Comparison of ENCODE assay signal across 8 cellular contexts in genomic region chr11:119167933-119168332, GRCh38. TPM values are rescaled to one million over a fixed set of nuclear protein-coding genes. Genes with fewer than 3 reads are reported as not detected.
DNase-seq lines count a peak whose midpoint lies in the region; ATAC-seq, FAIRE-seq and TF ChIP-seq lines count a peak whose summit lies in the region.

No MANE protein-coding gene starts in this region.

- no peaks in the 10 kb centered on the region for H3K79me2 ChIP-seq in smooth muscle cell (ENCODE audit: low read depth)

- H4K20me1 ChIP-seq in smooth muscle cell (ENCODE audit: low read depth), result no peaks in the 10 kb centered on the region

- intact Hi-C loops in activated CD4-positive, alpha-beta memory T cell treated with anti-CD3 and anti-CD28 coated beads for 36 hours (cut with micrococcal nuclease), result loop anchor here (5.0 kb wide), 2 partner anchors 66 to 154 kb away; partner anchors contain the start of gene DPAGT1

- DNase-seq in T-helper 1 cell, result no peak
- DNase-seq in activated CD4-positive, alpha-beta memory T cell treated with anti-CD3 and anti-CD28 coated beads for 36 hours, result no peak
- peak; percentile 30 for DNase-seq in fibroblast of mammary gland (ENCODE audit: low read depth)
- no peak for DNase-seq in smooth muscle cell (lab: John Stamatoyannopoulos, UW; ENCODE audit: unreplicated experiment)
- DNase-seq in H4 (ENCODE audit: low spot score), result no peak
- no peak for DNase-seq in GM12891 (ENCODE audit: insufficient read length, low spot score)

- CTCF ChIA-PET in activated CD4-positive, alpha-beta memory T cell treated with anti-CD3 and anti-CD28 coated beads for 36 hours (lab: Charles Lee), result interaction anchor here (1.0 kb wide), 1 partner anchor 155 kb away, joined by 3 read pairs; no protein-coding TSS in a partner anchor

- TF ChIP-seq CTCF in fibroblast of mammary gland (conservative IDR thresholded peaks at IDR 0.05; ENCODE audit: control insufficient read depth, insufficient read depth, low read depth, low read length) (no peak), smooth muscle cell (IDR thresholded peaks at IDR 0.05; ENCODE audit: borderline replicate concordance, insufficient read depth, poor library complexity, severe bottlenecking) (no peak)

- H2AFZ ChIP-seq in smooth muscle cell (ENCODE audit: low read depth), result no peak overlapping the region

- TF ChIP-seq POLR2A in GM12891 (IDR thresholded peaks at IDR 0.05; ENCODE audit: low read depth, low read length), result no peak

- H3K27me3 Mint-ChIP-seq in T-helper 1 cell treated with Interleukin-12 subunit alpha and Interleukin-12 subunit beta and Interleukin-4 antibody, amounts not matched to agents 30 μg/mL and 1 μg/mL, for 36 hours (ENCODE audit: low read depth), result no peaks in the 10 kb centered on the region
- no peaks in the 10 kb centered on the region for H3K27me3 Mint-ChIP-seq in activated CD4-positive, alpha-beta memory T cell treated with anti-CD3 and anti-CD28 coated beads for 36 hours

- WGBS in smooth muscle cell (ENCODE audit: low lambda C conversion rate), result 74% methylated on average over 6 of the region's 6 CpGs

- H3K27ac Mint-ChIP-seq in T-helper 1 cell treated with Interleukin-12 subunit alpha and Interleukin-12 subunit beta and Interleukin-4 antibody, amounts not matched to agents 30 μg/mL and 1 μg/mL, for 36 hours, result peak overlapping the region; percentile 80
- H3K27ac Mint-ChIP-seq in activated CD4-positive, alpha-beta memory T cell treated with anti-CD3 and anti-CD28 coated beads for 36 hours, result peak overlapping the region; percentile 23

- H3K9me3 Mint-ChIP-seq in T-helper 1 cell treated with Interleukin-12 subunit alpha and Interleukin-12 subunit beta and Interleukin-4 antibody, amounts not matched to agents 30 μg/mL and 1 μg/mL, for 36 hours, result no peaks in the 10 kb centered on the region
- H3K9me3 Mint-ChIP-seq in activated CD4-positive, alpha-beta memory T cell treated with anti-CD3 and anti-CD28 coated beads for 36 hours, result no peaks in the 10 kb centered on the region

- FAIRE-seq in GM12891 (lab: Jason Lieb, UNC), result no peak

- no peak for ATAC-seq in GM21447 (IDR thresholded peaks at IDR 0.05; ENCODE audit: unreplicated experiment)

- no peaks in the 10 kb centered on the region for H3F3A ChIP-seq in smooth muscle cell (ENCODE audit: low read depth)

- no peaks in the 10 kb centered on the region for H3K9me3 ChIP-seq in smooth muscle cell (replicated peaks; ENCODE audit: low read depth)

- no peaks in the 10 kb centered on the region for H3K36me3 ChIP-seq in smooth muscle cell (ENCODE audit: low read depth)

- peak overlapping the region; percentile 72 for H3K4me3 Mint-ChIP-seq in T-helper 1 cell treated with Interleukin-12 subunit alpha and Interleukin-12 subunit beta and Interleukin-4 antibody, amounts not matched to agents 30 μg/mL and 1 μg/mL, for 36 hours
- peak overlapping the region; percentile 89 for H3K4me3 Mint-ChIP-seq in activated CD4-positive, alpha-beta memory T cell treated with anti-CD3 and anti-CD28 coated beads for 36 hours

- H3K4me2 ChIP-seq in smooth muscle cell, result peak overlapping the region; percentile 76

- peaks cover 16% of the 10 kb centered on the region for H3K4me1 Mint-ChIP-seq in T-helper 1 cell treated with Interleukin-12 subunit alpha and Interleukin-12 subunit beta and Interleukin-4 antibody, amounts not matched to agents 30 μg/mL and 1 μg/mL, for 36 hours (ENCODE audit: low read depth)
- H3K4me1 Mint-ChIP-seq in activated CD4-positive, alpha-beta memory T cell treated with anti-CD3 and anti-CD28 coated beads for 36 hours (ENCODE audit: low read depth), result peaks cover 11% of the 10 kb centered on the region

- H3K27ac ChIP-seq in smooth muscle cell (ENCODE audit: low read depth), result peak overlapping the region; percentile 52

- no peaks in the 10 kb centered on the region for H3K36me3 Mint-ChIP-seq in T-helper 1 cell treated with Interleukin-12 subunit alpha and Interleukin-12 subunit beta and Interleukin-4 antibody, amounts not matched to agents 30 μg/mL and 1 μg/mL, for 36 hours (ENCODE audit: low read depth)
- H3K36me3 Mint-ChIP-seq in activated CD4-positive, alpha-beta memory T cell treated with anti-CD3 and anti-CD28 coated beads for 36 hours, result no peaks in the 10 kb centered on the region

- no peak overlapping the region for H3K9ac ChIP-seq in smooth muscle cell (ENCODE audit: low read depth)

- H3K4me3 ChIP-seq in fibroblast of mammary gland (ENCODE audit: control insufficient read depth, low read depth, low read length) (no peak overlapping the region), smooth muscle cell (no peak overlapping the region)

- H3K27me3 ChIP-seq in smooth muscle cell (ENCODE audit: low read depth), result no peaks in the 10 kb centered on the region

- H3K4me1 ChIP-seq in smooth muscle cell (ENCODE audit: low read depth), result no peaks in the 10 kb centered on the region

- POLR2A ChIA-PET in activated CD4-positive, alpha-beta memory T cell treated with anti-CD3 and anti-CD28 coated beads for 36 hours (lab: Charles Lee), result no interaction called here

TF ChIP-seq in GM12891, 5 proteins besides CTCF, POLR2A, EP300 and RAD21:
- TF ChIP-seq POLR2AphosphoS5 (IDR thresholded peaks at IDR 0.05; ENCODE audit: low read depth, low read length) (no peak), SPI1 (IDR thresholded peaks at IDR 0.05; ENCODE audit: low read depth, low read length) (no peak), POU2F2 (IDR thresholded peaks at IDR 0.05; ENCODE audit: low read depth, low read length) (no peak), PAX5 (IDR thresholded peaks at IDR 0.05; ENCODE audit: insufficient read depth, low read length, severe bottlenecking) (no peak), TAF1 (IDR thresholded peaks at IDR 0.05; ENCODE audit: low read depth, low read length) (no peak)

RNA-seq across cellular contexts. Expression of gene NLRX1, which starts 0.6 kb away (rescaled TPM):
- total RNA-seq in activated CD4-positive, alpha-beta memory T cell treated with anti-CD3 and anti-CD28 coated beads for 36 hours, result 10 to 100 TPM; 18.4 to 18.7 TPM
- 10.6 and 13.0 TPM in 2 replicates for total RNA-seq in smooth muscle cell
- 16.8 and 18.7 TPM in 2 replicates for polyA plus RNA-seq in smooth muscle cell
- 14.3 and 14.7 TPM in 2 replicates for total RNA-seq in H4 (2014; rRNA removed; shearing (Covaris generic))
- 8.2 TPM for polyA plus RNA-seq in GM12891 (2012; ENCODE audit: low read depth, missing spikeins)

RNA-seq across cellular contexts. Expression of gene NHERF4, which starts 17.3 kb away (rescaled TPM):
- under 1 TPM in 1 of 2 experiments, not detected in 1; 0.36 TPM for total RNA-seq in activated CD4-positive, alpha-beta memory T cell treated with anti-CD3 and anti-CD28 coated beads for 36 hours
- not detected in 2 replicates for total RNA-seq in smooth muscle cell
- 0.34 and 0.39 TPM in 2 replicates for polyA plus RNA-seq in smooth muscle cell
- not detected in 2 replicates for total RNA-seq in H4 (2014; rRNA removed; shearing (Covaris generic))
- polyA plus RNA-seq in GM12891 (2012; ENCODE audit: low read depth, missing spikeins), result not detected

RNA-seq across cellular contexts. Expression of gene ABCG4, which starts 19.1 kb away (rescaled TPM):
- not detected for total RNA-seq in activated CD4-positive, alpha-beta memory T cell treated with anti-CD3 and anti-CD28 coated beads for 36 hours
- 0.76 and 0.85 TPM in 2 replicates for total RNA-seq in smooth muscle cell
- 2.0 and 2.1 TPM in 2 replicates for polyA plus RNA-seq in smooth muscle cell
- 0.25 TPM in 1 of 2 replicates, not detected in the other for total RNA-seq in H4 (2014; rRNA removed; shearing (Covaris generic))
- not detected for polyA plus RNA-seq in GM12891 (2012; ENCODE audit: low read depth, missing spikeins)

RNA-seq across cellular contexts. Expression of gene CBL, which starts 38.2 kb away (rescaled TPM):
- 10 to 100 TPM; 30.8 to 31.2 TPM for total RNA-seq in activated CD4-positive, alpha-beta memory T cell treated with anti-CD3 and anti-CD28 coated beads for 36 hours
- 17.6 and 18.9 TPM in 2 replicates for total RNA-seq in smooth muscle cell
- 5.0 and 5.7 TPM in 2 replicates for polyA plus RNA-seq in smooth muscle cell
- 7.3 and 11.0 TPM in 2 replicates for total RNA-seq in H4 (2014; rRNA removed; shearing (Covaris generic))
- polyA plus RNA-seq in GM12891 (2012; ENCODE audit: low read depth, missing spikeins), result 4.4 TPM

RNA-seq across cellular contexts. Expression of gene HINFP, which starts 46.6 kb away (rescaled TPM):
- 10 to 100 TPM; 22.3 to 24.3 TPM for total RNA-seq in activated CD4-positive, alpha-beta memory T cell treated with anti-CD3 and anti-CD28 coated beads for 36 hours
- total RNA-seq in smooth muscle cell, result 17.3 and 18.6 TPM in 2 replicates
- polyA plus RNA-seq in smooth muscle cell, result 11.2 and 15.6 TPM in 2 replicates
- total RNA-seq in H4 (2014; rRNA removed; shearing (Covaris generic)), result 6.1 and 7.2 TPM in 2 replicates
- 9.4 TPM for polyA plus RNA-seq in GM12891 (2012; ENCODE audit: low read depth, missing spikeins)
